9 cellular contexts compared by ENCODE assay signal in genomic region chr11:75558939-75559843, GRCh38. TPM values are rescaled to one million over a fixed set of nuclear protein-coding genes. Genes with fewer than 3 reads are reported as not detected.
DNase-seq lines count a peak whose midpoint lies in the region; ATAC-seq and TF ChIP-seq lines count a peak whose summit lies in the region.
"Had no signal": no experiment of that assay in that cellular context is flagged by ENCODE, and none has a peak within 500 bp of the region (broad histone marks: within the 10 kb centered on the region; RNA-seq: fewer than 3 reads in every experiment).

No MANE protein-coding gene starts in this region.

- no peaks in the 10 kb centered on the region for H4K20me1 ChIP-seq in mammary epithelial cell (ENCODE audit: insufficient read depth, low read length)

- no peak for ATAC-seq in HG02981 (IDR thresholded peaks at IDR 0.05; ENCODE audit: unreplicated experiment)
- ATAC-seq in GM18858 (IDR thresholded peaks at IDR 0.05; ENCODE audit: unreplicated experiment), result no peak
- ATAC-seq in HG03039 (IDR thresholded peaks at IDR 0.05; ENCODE audit: unreplicated experiment), result no peak
- ATAC-seq: left lobe of liver had no signal

- BruUV-seq in mammary epithelial cell (replicated peaks; lab: Mats Ljungman, UMichigan), result no TSS peak

- H3K4me2 ChIP-seq in mammary epithelial cell (ENCODE audit: insufficient read depth, low read depth, low read length), result no peak overlapping the region

- DNase-seq in HT1080 (ENCODE audit: low read depth), result peak; percentile 52
- DNase-seq in mammary epithelial cell, result no peak
- peak; percentile 82 for DNase-seq in left kidney (ENCODE audit: low read depth, low spot score)
- DNase-seq in testis, result peak; percentile 67
- no peak for DNase-seq in activated CD4-positive, alpha-beta T cell treated with anti-CD3 and anti-CD28 coated beads for 4 hours

- H3K27ac ChIP-seq in mammary epithelial cell (ENCODE audit: insufficient read depth, low read depth, low read length) (no peak overlapping the region), testis (peak overlapping the region; percentile 82 to 100)

- dilution Hi-C loops in mammary epithelial cell (cut with HindIII; ENCODE audit: low sequenced_read_pairs), result no loop called here

- no peak overlapping the region for H3K9ac ChIP-seq in mammary epithelial cell (ENCODE audit: insufficient read depth, low read length)

- CTCF ChIA-PET in mammary epithelial cell (lab: Charles Lee; ENCODE audit: low non-redundant PET), result no interaction called here

- TF ChIP-seq POLR2A in testis (IDR thresholded peaks at IDR 0.05), result no peak

- H2AFZ ChIP-seq in mammary epithelial cell (ENCODE audit: low read depth, low read length), result peak overlapping the region; percentile 25

- intact Hi-C loops in mammary epithelial cell (cut with micrococcal nuclease), result no loop called here
- intact Hi-C loops in testis (cut with DNase I; ENCODE audit: low total_unique reads), result no loop called here

- H3K9me3 ChIP-seq in mammary epithelial cell (replicated peaks; ENCODE audit: insufficient read depth, low read length) (no peaks in the 10 kb centered on the region), testis (no peaks in the 10 kb centered on the region)

- H3K4me3 ChIP-seq in mammary epithelial cell (replicated peaks in 1 of 3; ENCODE audit: insufficient read depth in 1 of 3, low read depth in 2 of 3, low read length in 3 of 3) (no peak overlapping the region), testis (no peak overlapping the region)

- no peaks in the 10 kb centered on the region for H3K27me3 ChIP-seq in mammary epithelial cell (ENCODE audit: insufficient read depth, low read length)
- H3K27me3 ChIP-seq in testis, result no peaks in the 10 kb centered on the region

- peaks cover 29% of the 10 kb centered on the region for H3K4me1 ChIP-seq in mammary epithelial cell (ENCODE audit: insufficient read depth, low read length)
- H3K4me1 ChIP-seq in testis, result peaks cover 66% of the 10 kb centered on the region

- 44% methylated on average over 8 of the region's 8 CpGs for WGBS in mammary epithelial cell (ENCODE audit: low coverage, missing lambda C conversion rate)
- 29 to 53% methylated on average over 7 to 8 of the region's 8 CpGs for WGBS in testis, 2 donors

- no peak for TF ChIP-seq CTCF in mammary epithelial cell (conservative IDR thresholded peaks at IDR 0.05 in 1 of 2, IDR thresholded peaks at IDR 0.05 in 1 of 2; ENCODE audit: extremely low read depth in 1 of 2, insufficient read depth in 1 of 2, low read depth in 1 of 2, low read length in 2 of 2)
- TF ChIP-seq CTCF in testis (IDR thresholded peaks at IDR 0.05), result no peak

- H3K79me2 ChIP-seq in mammary epithelial cell (ENCODE audit: insufficient read depth, low read length), result peaks cover 21% of the 10 kb centered on the region

- in situ Hi-C loops in mammary epithelial cell (cut with MboI; ENCODE audit: low sequenced_read_pairs in 2 of 2), result no loop called here

- H3K36me3 ChIP-seq in mammary epithelial cell (ENCODE audit: insufficient read depth, low read length) (no peaks in the 10 kb centered on the region), testis (ENCODE audit: low read depth, missing control alignments) (no peaks in the 10 kb centered on the region)

RNA-seq across cellular contexts. Expression of gene SERPINH1, which starts 2.9 kb away (rescaled TPM):
- total RNA-seq in HT1080 (2014; rRNA removed; shearing (Covaris generic)), result 241 and 271 TPM in 2 replicates
- polyA plus RNA-seq in HT1080 (2015; cell fraction: cytosol; rRNA removed), result 297 and 311 TPM in 2 replicates
- polyA plus RNA-seq in HT1080 (2015; cell fraction: nucleus; rRNA removed), result 623 and 661 TPM in 2 replicates
- total RNA-seq in mammary epithelial cell (100 to 1,000 TPM in 1 of 2 donors, 10 to 100 TPM in 1; 32.5 to 519 TPM), testis (100 to 1,000 TPM; 122 to 178 TPM)
- polyA plus RNA-seq in mammary epithelial cell (136 TPM), testis (ENCODE audit: insufficient read depth, low read depth, low replicate concordance) (92.2 TPM)
- polyA minus RNA-seq in mammary epithelial cell, result 118 TPM

RNA-seq across cellular contexts. Expression of gene GDPD5, which starts 33.5 kb away (rescaled TPM):
- total RNA-seq in HT1080 (2014; rRNA removed; shearing (Covaris generic)), result 47.3 and 53.2 TPM in 2 replicates
- 26.4 and 30.4 TPM in 2 replicates for polyA plus RNA-seq in HT1080 (2015; cell fraction: cytosol; rRNA removed)
- 64.1 and 87.2 TPM in 2 replicates for polyA plus RNA-seq in HT1080 (2015; cell fraction: nucleus; rRNA removed)
- 10 to 100 TPM in 1 of 2 donors, 1 to 10 TPM in 1; 9.5 to 13.3 TPM for total RNA-seq in mammary epithelial cell
- 4.4 TPM for polyA plus RNA-seq in mammary epithelial cell
- polyA minus RNA-seq in mammary epithelial cell, result 5.9 TPM
- 10 to 100 TPM; 43.3 to 99.5 TPM for total RNA-seq in testis
- 65.8 TPM for polyA plus RNA-seq in testis (ENCODE audit: insufficient read depth, low read depth, low replicate concordance)

Comparison
In these comparisons a context has a peak if more than half of its experiments do, and no peak if none do; other contexts are left out.
1. DNase-seq: peak in HT1080 (single experiment), left kidney (single experiment) and testis (single experiment); none in mammary epithelial cell (single experiment) and activated CD4-positive, alpha-beta T cell treated with anti-CD3 and anti-CD28 coated beads for 4 hours (0 of 2).